15 cellular contexts compared by ENCODE assay signal in genomic region chr17:21194210-21194609, GRCh38. TPM values are rescaled to one million over a fixed set of nuclear protein-coding genes. Genes with fewer than 3 reads are reported as not detected.
A peak's percentile ranks its signal among the peaks of the same experiment; 100 is the strongest.
DNase-seq lines count a peak whose midpoint lies in the region; ATAC-seq lines count a peak whose summit lies in the region.
"Had no signal": no experiment of that assay in that cellular context is flagged by ENCODE, and none has a peak within 500 bp of the region (broad histone marks: within the 10 kb centered on the region; RNA-seq: fewer than 3 reads in every experiment).

No MANE protein-coding gene starts in this region.

- no peak overlapping the region for H3K4me3 Mint-ChIP-seq in activated T-cell treated with anti-CD3 and anti-CD28 coated beads, Interleukin-2, amount 50 U/mL, for 24 hours
- no peak overlapping the region for H3K4me3 Mint-ChIP-seq in stimulated activated memory B cell treated with anti-CD40 and anti-IgM and Interleukin-4, amounts not matched to agents 10 μg/mL and 1 μg/mL and 100 μg/mL, for 72 hours
- H3K4me3 Mint-ChIP-seq in activated CD8-positive, alpha-beta T cell treated with anti-CD3 and anti-CD28 coated beads, Interleukin-2, amount 10 ng/mL, durations not matched to agents 7 days and 5 days, result no peak overlapping the region

- CTCF ChIA-PET in activated CD8-positive, alpha-beta T cell treated with anti-CD3 and anti-CD28 coated beads, Interleukin-2, amount 10 ng/mL, durations not matched to agents 7 days and 5 days (lab: Charles Lee), result interaction anchor here (0.7 kb wide), 1 partner anchor 151 kb away, joined by 3 read pairs; the partner anchor contains the start of gene USP22

- H3K27ac Mint-ChIP-seq in activated T-cell treated with anti-CD3 and anti-CD28 coated beads, Interleukin-2, amount 50 U/mL, for 24 hours, result peak overlapping the region; percentile 47
- peak overlapping the region; percentile 39 for H3K27ac Mint-ChIP-seq in stimulated activated memory B cell treated with anti-CD40 and anti-IgM and Interleukin-4, amounts not matched to agents 10 μg/mL and 1 μg/mL and 100 μg/mL, for 72 hours
- no peak overlapping the region for H3K27ac Mint-ChIP-seq in activated CD8-positive, alpha-beta T cell treated with anti-CD3 and anti-CD28 coated beads, Interleukin-2, amount 10 ng/mL, durations not matched to agents 7 days and 5 days

- POLR2A ChIA-PET in activated CD8-positive, alpha-beta T cell treated with anti-CD3 and anti-CD28 coated beads, Interleukin-2, amount 10 ng/mL, durations not matched to agents 7 days and 5 days (lab: Charles Lee), result interaction anchor here (0.6 to 0.7 kb wide), 2 partner anchors 19 to 152 kb away, joined by 3 to 4 read pairs; no protein-coding TSS in a partner anchor

- peaks cover 6% of the 10 kb centered on the region for H3K4me1 Mint-ChIP-seq in activated T-cell treated with anti-CD3 and anti-CD28 coated beads, Interleukin-2, amount 50 U/mL, for 24 hours (ENCODE audit: low read depth)
- peaks cover 11% of the 10 kb centered on the region for H3K4me1 Mint-ChIP-seq in stimulated activated memory B cell treated with anti-CD40 and anti-IgM and Interleukin-4, amounts not matched to agents 10 μg/mL and 1 μg/mL and 100 μg/mL, for 72 hours
- peaks cover 13% of the 10 kb centered on the region for H3K4me1 Mint-ChIP-seq in activated CD8-positive, alpha-beta T cell treated with anti-CD3 and anti-CD28 coated beads, Interleukin-2, amount 10 ng/mL, durations not matched to agents 7 days and 5 days (ENCODE audit: low read depth)

- DNase-seq in activated T-cell treated with anti-CD3 and anti-CD28 coated beads, Interleukin-2, amount 50 U/mL, for 24 hours, result no peak
- no peak for DNase-seq in activated T-cell treated with anti-CD3 and anti-CD28 coated beads for 4 hours
- DNase-seq in RPMI8226, result peak; percentile 10
- DNase-seq in iris pigment epithelial cell (ENCODE audit: low read depth), result peak; percentile 21
- DNase-seq in activated CD8-positive, alpha-beta T cell treated with anti-CD3 and anti-CD28 coated beads, Interleukin-2, amount 10 ng/mL, durations not matched to agents 7 days and 5 days, result no peak
- DNase-seq in NCI-H1092 treated with DMSO at 0.1 percent for 48 hours (lab: John Stamatoyannopoulos, UW), result no peak
- DNase-seq: activated CD4-positive, alpha-beta T cell treated with anti-CD3 and anti-CD28 coated beads, Interleukin-2, amount 50 U/mL, for 4 hours; activated naive CD4-positive, alpha-beta T cell treated with anti-CD3 and anti-CD28 coated beads, Interleukin-2, amount 50 U/mL, for 16 hours; colonic mucosa; KBM-7; stimulated activated CD4-positive, alpha-beta T cell treated with anti-CD3 and anti-CD28 coated beads, Interleukin-15, amount 100 ng/mL, for 24 hours; T1000 had no signal

- peaks cover 83% of the 10 kb centered on the region for H3K36me3 Mint-ChIP-seq in activated T-cell treated with anti-CD3 and anti-CD28 coated beads, Interleukin-2, amount 50 U/mL, for 24 hours (ENCODE audit: low read depth)
- H3K36me3 Mint-ChIP-seq in stimulated activated memory B cell treated with anti-CD40 and anti-IgM and Interleukin-4, amounts not matched to agents 10 μg/mL and 1 μg/mL and 100 μg/mL, for 72 hours, result peaks cover 49% of the 10 kb centered on the region
- peaks cover 40% of the 10 kb centered on the region for H3K36me3 Mint-ChIP-seq in activated CD8-positive, alpha-beta T cell treated with anti-CD3 and anti-CD28 coated beads, Interleukin-2, amount 10 ng/mL, durations not matched to agents 7 days and 5 days (ENCODE audit: low read depth)

- no peak for ATAC-seq in stimulated activated memory B cell treated with anti-CD40 and anti-IgM and Interleukin-4, amounts not matched to agents 10 μg/mL and 1 μg/mL and 100 μg/mL, for 72 hours
- ATAC-seq in activated CD8-positive, alpha-beta T cell treated with anti-CD3 and anti-CD28 coated beads, Interleukin-2, amount 10 ng/mL, durations not matched to agents 7 days and 5 days, result no peak
- no peak for ATAC-seq in GM18858 (IDR thresholded peaks at IDR 0.05; ENCODE audit: unreplicated experiment)
- ATAC-seq: Panc1 had no signal

- H3K27me3 Mint-ChIP-seq in activated T-cell treated with anti-CD3 and anti-CD28 coated beads, Interleukin-2, amount 50 U/mL, for 24 hours, result no peaks in the 10 kb centered on the region
- no peaks in the 10 kb centered on the region for H3K27me3 Mint-ChIP-seq in stimulated activated memory B cell treated with anti-CD40 and anti-IgM and Interleukin-4, amounts not matched to agents 10 μg/mL and 1 μg/mL and 100 μg/mL, for 72 hours
- no peaks in the 10 kb centered on the region for H3K27me3 Mint-ChIP-seq in activated CD8-positive, alpha-beta T cell treated with anti-CD3 and anti-CD28 coated beads, Interleukin-2, amount 10 ng/mL, durations not matched to agents 7 days and 5 days (ENCODE audit: low read depth)

- H3K9me3 Mint-ChIP-seq in activated T-cell treated with anti-CD3 and anti-CD28 coated beads, Interleukin-2, amount 50 U/mL, for 24 hours, result no peaks in the 10 kb centered on the region
- H3K9me3 Mint-ChIP-seq in stimulated activated memory B cell treated with anti-CD40 and anti-IgM and Interleukin-4, amounts not matched to agents 10 μg/mL and 1 μg/mL and 100 μg/mL, for 72 hours, result no peaks in the 10 kb centered on the region
- no peaks in the 10 kb centered on the region for H3K9me3 Mint-ChIP-seq in activated CD8-positive, alpha-beta T cell treated with anti-CD3 and anti-CD28 coated beads, Interleukin-2, amount 10 ng/mL, durations not matched to agents 7 days and 5 days (ENCODE audit: insufficient read depth)

RNA-seq across cellular contexts. Expression of gene TMEM11, which starts 19.8 kb away (rescaled TPM):
- 10 to 100 TPM; 22.2 to 27.7 TPM for total RNA-seq in activated CD8-positive, alpha-beta T cell treated with anti-CD3 and anti-CD28 coated beads, Interleukin-2, amount 10 ng/mL, durations not matched to agents 7 days and 5 days

RNA-seq across cellular contexts. Expression of gene NATD1, which starts 59.0 kb away (rescaled TPM):
- total RNA-seq in activated CD8-positive, alpha-beta T cell treated with anti-CD3 and anti-CD28 coated beads, Interleukin-2, amount 10 ng/mL, durations not matched to agents 7 days and 5 days, result 1 to 10 TPM; 1.1 to 1.3 TPM

Comparison
In these comparisons a context has a peak if more than half of its experiments do, and no peak if none do; other contexts are left out.
1. DNase-seq: peak in RPMI8226 (single experiment) and iris pigment epithelial cell (single experiment); none in activated T-cell treated with anti-CD3 and anti-CD28 coated beads, Interleukin-2, amount 50 U/mL, for 24 hours (single experiment), activated T-cell treated with anti-CD3 and anti-CD28 coated beads for 4 hours (single experiment), activated CD8-positive, alpha-beta T cell treated with anti-CD3 and anti-CD28 coated beads, Interleukin-2, amount 10 ng/mL, durations not matched to agents 7 days and 5 days (single experiment) and NCI-H1092 treated with DMSO at 0.1 percent for 48 hours (single experiment).